ENCODE assay signal across 9 cellular contexts in the genomic region with DNA sequence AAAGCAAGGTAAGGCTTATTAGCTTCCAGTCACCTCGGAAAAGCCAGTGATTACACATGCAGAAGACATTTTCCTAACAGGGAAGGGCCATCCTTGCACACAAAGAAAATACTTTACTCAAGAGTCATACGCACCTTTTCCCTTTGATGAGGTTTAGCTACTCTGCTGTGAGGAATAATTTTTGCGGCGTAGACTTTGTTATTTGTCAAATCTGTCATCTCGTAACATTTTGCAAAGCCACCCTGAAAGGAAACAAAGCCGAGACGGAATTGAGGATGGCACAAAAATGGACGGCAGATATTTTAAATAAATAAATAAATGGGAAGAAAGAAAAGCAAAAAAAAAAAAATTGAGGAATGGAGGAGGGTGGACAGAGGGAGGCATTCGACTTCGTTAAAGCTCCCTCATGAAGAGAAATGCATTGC. TPM values are rescaled to one million over a fixed set of nuclear protein-coding genes. Genes with fewer than 3 reads are reported as not detected.
A peak's percentile ranks its signal among the peaks of the same experiment; 100 is the strongest.
DNase-seq lines count a peak whose midpoint lies in the region; ATAC-seq and TF ChIP-seq lines count a peak whose summit lies in the region.
"Had no signal": no experiment of that assay in that cellular context is flagged by ENCODE, and none has a peak within 500 bp of the region (broad histone marks: within the 10 kb centered on the region; RNA-seq: fewer than 3 reads in every experiment).

No MANE protein-coding gene starts in this region.

- TF ChIP-seq POLR2A in body of pancreas (IDR thresholded peaks at IDR 0.05) = no peak

- H3K9me3 ChIP-seq in body of pancreas (no peaks in the 10 kb centered on the region), lower lobe of right lung (no peaks in the 10 kb centered on the region)

- H3K27ac Mint-ChIP-seq in activated naive CD4-positive, alpha-beta T cell treated with anti-CD3 and anti-CD28 coated beads, Interleukin-2, amount 10 ng/mL, durations not matched to agents 7 days and 5 days = no peak overlapping the region
- peak overlapping the region; percentile 97 for H3K27ac Mint-ChIP-seq in type B pancreatic cell

- H3K36me3 Mint-ChIP-seq in activated naive CD4-positive, alpha-beta T cell treated with anti-CD3 and anti-CD28 coated beads, Interleukin-2, amount 10 ng/mL, durations not matched to agents 7 days and 5 days = peaks cover 4% of the 10 kb centered on the region
- peaks cover 58% of the 10 kb centered on the region for H3K36me3 Mint-ChIP-seq in type B pancreatic cell

- CTCF ChIA-PET in activated naive CD4-positive, alpha-beta T cell treated with anti-CD3 and anti-CD28 coated beads, Interleukin-2, amount 10 ng/mL, durations not matched to agents 7 days and 5 days (lab: Charles Lee) = interaction anchor here (0.7 to 6.2 kb wide), 6 partner anchors 680 to 1159 kb away, joined by 3 to 75 read pairs (median 38); no protein-coding TSS in a partner anchor

- H3K36me3 ChIP-seq in body of pancreas (replicated peaks in 1 of 2; ENCODE audit: insufficient read depth in 1 of 2, low read depth in 2 of 2) (peaks cover 6 to 8% of the 10 kb centered on the region in 2 donors), lower lobe of right lung (peaks cover 36% of the 10 kb centered on the region)

- H3K27me3 Mint-ChIP-seq in activated naive CD4-positive, alpha-beta T cell treated with anti-CD3 and anti-CD28 coated beads, Interleukin-2, amount 10 ng/mL, durations not matched to agents 7 days and 5 days = peaks cover 21% of the 10 kb centered on the region
- H3K27me3 Mint-ChIP-seq in type B pancreatic cell = no peaks in the 10 kb centered on the region

- peaks cover 56% of the 10 kb centered on the region for H3K4me1 ChIP-seq in body of pancreas
- peaks cover 26% of the 10 kb centered on the region for H3K4me1 ChIP-seq in lower lobe of right lung

- H3K4me1 Mint-ChIP-seq in activated naive CD4-positive, alpha-beta T cell treated with anti-CD3 and anti-CD28 coated beads, Interleukin-2, amount 10 ng/mL, durations not matched to agents 7 days and 5 days = peaks cover 27% of the 10 kb centered on the region
- peaks cover 40% of the 10 kb centered on the region for H3K4me1 Mint-ChIP-seq in type B pancreatic cell (ENCODE audit: unreplicated experiment)

- no peak for DNase-seq in activated naive CD4-positive, alpha-beta T cell treated with anti-CD3 and anti-CD28 coated beads, Interleukin-2, amount 10 ng/mL, durations not matched to agents 7 days and 5 days
- DNase-seq in activated naive CD4-positive, alpha-beta T cell treated with anti-CD3 and anti-CD28 coated beads, Interleukin-2, amount 50 U/mL, for 16 hours = no peak
- DNase-seq in body of pancreas (no peak), lower lobe of right lung (no peak), type B pancreatic cell (ENCODE audit: extremely low spot score, unreplicated experiment) (no peak), GM10266 (ENCODE audit: extremely low spot score) (no peak)
- DNase-seq: activated CD8-positive, alpha-beta memory T cell treated with anti-CD3 and anti-CD28 coated beads for 24 hours had no signal

- intact Hi-C loops in body of pancreas (cut with DNase I) (loop anchor here (5.0 kb wide), 1 partner anchor 562 kb away; no protein-coding TSS in a partner anchor), lower lobe of right lung (cut with DNase I) (loop anchor here (10.0 kb wide), 1 partner anchor 574 kb away; no protein-coding TSS in a partner anchor)

- H3K4me3 ChIP-seq in body of pancreas = peak overlapping the region; percentile 72 to 86
- peak overlapping the region; percentile 78 for H3K4me3 ChIP-seq in lower lobe of right lung

- ATAC-seq in body of pancreas (no peak), lower lobe of right lung (no peak), HG03520 (IDR thresholded peaks at IDR 0.05; ENCODE audit: unreplicated experiment) (no peak), HG02870 (IDR thresholded peaks at IDR 0.05; ENCODE audit: unreplicated experiment) (no peak)

- H3K27ac ChIP-seq in body of pancreas = peak overlapping the region in 3 of 4 donors; percentile 0 to 99 (median 99)
- peak overlapping the region; percentile 96 for H3K27ac ChIP-seq in lower lobe of right lung

- no peaks in the 10 kb centered on the region for H3K9me3 Mint-ChIP-seq in activated naive CD4-positive, alpha-beta T cell treated with anti-CD3 and anti-CD28 coated beads, Interleukin-2, amount 10 ng/mL, durations not matched to agents 7 days and 5 days
- no peaks in the 10 kb centered on the region for H3K9me3 Mint-ChIP-seq in type B pancreatic cell

- H3K4me3 Mint-ChIP-seq in activated naive CD4-positive, alpha-beta T cell treated with anti-CD3 and anti-CD28 coated beads, Interleukin-2, amount 10 ng/mL, durations not matched to agents 7 days and 5 days = peak overlapping the region; percentile 79
- peak overlapping the region; percentile 97 for H3K4me3 Mint-ChIP-seq in type B pancreatic cell

- WGBS in body of pancreas, 2 donors = 0 to 3% methylated on average over 10 of the region's 10 CpGs

- TF ChIP-seq CTCF in body of pancreas (IDR thresholded peaks at IDR 0.05) (no peak), lower lobe of right lung (IDR thresholded peaks at IDR 0.05) (no peak), type B pancreatic cell (conservative IDR thresholded peaks at IDR 0.05) (no peak), GM10266 (IDR thresholded peaks at IDR 0.05; ENCODE audit: control insufficient read depth, insufficient read depth, low read depth, missing control alignments) (no peak)

- H3K27me3 ChIP-seq in body of pancreas (no peaks in the 10 kb centered on the region), lower lobe of right lung (ENCODE audit: low read depth) (no peaks in the 10 kb centered on the region)

RNA-seq across cellular contexts. Expression of gene PLK2, which starts 1.0 kb away (rescaled TPM):
- total RNA-seq in body of pancreas (10 to 100 TPM; 24.4 to 30.7 TPM), lower lobe of right lung (37.5 TPM), type B pancreatic cell (ENCODE audit: low replicate concordance) (307 and 460 TPM in 2 replicates)

RNA-seq across cellular contexts. Expression of gene GAPT, which starts 32.4 kb away (rescaled TPM):
- total RNA-seq in body of pancreas (1 to 10 TPM in 1 of 2 donors, not detected in 1; 1.3 TPM), lower lobe of right lung (6.5 TPM), type B pancreatic cell (ENCODE audit: low replicate concordance) (not detected in 2 replicates)
